ENCODE assay signal across 8 cellular contexts in the genomic region with DNA sequence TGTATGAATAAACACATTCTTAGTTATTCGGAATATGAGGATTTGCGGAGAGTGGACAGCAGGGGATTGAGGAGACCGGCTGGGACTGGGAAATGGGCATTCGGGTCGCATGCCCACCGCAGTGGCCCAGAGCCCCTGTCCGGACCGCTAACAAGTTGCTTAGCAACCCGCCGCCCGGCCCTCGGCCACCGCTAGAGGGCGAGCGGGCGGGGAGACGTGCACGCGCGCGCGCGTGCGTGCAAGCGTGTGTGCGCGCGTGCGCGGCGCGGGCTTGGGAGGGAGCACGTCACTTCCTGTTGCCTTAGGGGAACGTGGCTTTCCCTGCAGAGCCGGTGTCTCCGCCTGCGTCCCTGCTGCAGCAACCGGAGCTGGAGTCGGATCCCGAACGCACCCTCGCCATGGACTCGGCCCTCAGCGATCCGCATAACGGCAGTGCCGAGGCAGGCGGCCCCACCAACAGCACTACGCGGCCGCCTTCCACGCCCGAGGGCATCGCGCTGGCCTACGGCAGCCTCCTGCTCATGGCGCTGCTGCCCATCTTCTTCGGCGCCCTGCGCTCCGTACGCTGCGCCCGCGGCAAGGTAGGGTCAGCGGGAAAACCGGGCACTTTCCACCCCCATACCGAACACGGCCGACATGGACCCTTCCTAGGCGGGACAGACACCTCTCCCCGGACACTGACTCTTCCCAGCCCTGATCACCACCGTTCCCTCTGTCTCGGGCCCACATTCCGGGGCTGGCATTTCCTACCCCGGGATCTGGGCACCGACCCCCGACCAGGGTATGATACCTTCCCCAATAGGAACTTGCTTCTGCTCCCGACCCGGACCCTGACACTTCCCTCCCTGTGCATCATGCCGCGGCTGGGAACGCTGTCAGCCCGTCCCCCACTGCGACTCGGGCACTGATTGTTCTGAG. TPM values are rescaled to one million over a fixed set of nuclear protein-coding genes. Genes with fewer than 3 reads are reported as not detected.
DNase-seq lines count a peak whose midpoint lies in the region; TF ChIP-seq lines count a peak whose summit lies in the region.

HM13 (plus strand) TSS at position 289 of the 918 bp plus-strand sequence; CDS start at position 399, 110 bp downstream.

- intact Hi-C loops in stomach (cut with DNase I; ENCODE audit: low total_unique reads), result no loop called here

- peak; percentile 92 for DNase-seq in EL
- DNase-seq in GM23248, result peak; percentile 98
- DNase-seq in LHCN-M2 (ENCODE audit: low read depth), result peak; percentile 89
- DNase-seq in RWPE1 (ENCODE audit: low spot score), result peak; percentile 99
- DNase-seq in activated effector memory CD4-positive, alpha-beta T cell treated with Interleukin-2 at 50 U/mL for 16 hours, result peak; percentile 84
- peak; percentile 86 for DNase-seq in fibroblast of the conjunctiva (ENCODE audit: low read depth)
- DNase-seq in stomach, result peak; percentile 94

- H3K27me3 ChIP-seq in GM23248 (replicated peaks; ENCODE audit: insufficient read depth), result no peaks in the 10 kb centered on the region
- H3K27me3 ChIP-seq in neural cell (ENCODE audit: insufficient read depth, low read depth, low read length), result no peaks in the 10 kb centered on the region
- no peaks in the 10 kb centered on the region for H3K27me3 ChIP-seq in stomach

- H2AFZ ChIP-seq in GM23248 (peak within 1 kb of the TSS; percentile 88), neural cell (ENCODE audit: low read depth, low read length) (peak within 1 kb of the TSS; percentile 73)

- H3K4me2 ChIP-seq in GM23248 (ENCODE audit: unreplicated experiment) (peak within 1 kb of the TSS; percentile 97), neural cell (ENCODE audit: low read length) (peak within 1 kb of the TSS; percentile 93)

- peak; percentile 100 for TF ChIP-seq CTCF in RWPE1 (conservative IDR thresholded peaks at IDR 0.05; ENCODE audit: low read depth)
- peak; percentile 100 for TF ChIP-seq CTCF in neural cell (IDR thresholded peaks at IDR 0.05; ENCODE audit: poor library complexity, severe bottlenecking)
- peak in 5 of 7 experiments; percentile 73 to 98 (median 97) for TF ChIP-seq CTCF in stomach (IDR thresholded peaks at IDR 0.05)

- H3K27ac ChIP-seq in GM23248, result peak within 1 kb of the TSS; percentile 79
- peak within 1 kb of the TSS; percentile 75 for H3K27ac ChIP-seq in RWPE1
- peak within 1 kb of the TSS; percentile 72 for H3K27ac ChIP-seq in neural cell (ENCODE audit: low read length)
- peak within 1 kb of the TSS; percentile 88 to 93 (median 90) for H3K27ac ChIP-seq in stomach

- peaks cover 11% of the 10 kb centered on the region; the same call in 1 of the 2 replicates for H3F3A ChIP-seq in GM23248 (ENCODE audit: insufficient read depth)
- no peaks in the 10 kb centered on the region for H3F3A ChIP-seq in neural cell (ENCODE audit: insufficient read depth, low read length, poor library complexity, severe bottlenecking)

- TF ChIP-seq EP300 in neural cell (conservative IDR thresholded peaks at IDR 0.05; ENCODE audit: poor library complexity, severe bottlenecking), result peak; percentile 83
- TF ChIP-seq EP300 in stomach (IDR thresholded peaks at IDR 0.05), result no peak

- WGBS in GM23248 (ENCODE audit: low coverage in 1 of 2, low lambda C conversion rate in 2 of 2, missing lambda C conversion rate in 2 of 2), 2 experiments, result 1 to 2% methylated on average over 58 to 71 of the region's 86 CpGs
- WGBS in stomach, 5 donors, result 0 to 1% (median 0%) methylated on average over 31 to 86 of the region's 86 CpGs

- in situ Hi-C loops in GM23248 (cut with MboI), result no loop called here

- POLR2A ChIA-PET in RWPE1 (lab: Yijun Ruan, JAX; ENCODE audit: low non-redundant PET), result no interaction called here

- H3K4me1 ChIP-seq in GM23248 (ENCODE audit: insufficient read depth), result peaks cover 25% of the 10 kb centered on the region
- peaks cover 31 to 51% (median 46%) of the 10 kb centered on the region in 4 donors for H3K4me1 ChIP-seq in stomach

- H3K79me2 ChIP-seq in GM23248 (ENCODE audit: insufficient read depth) (peaks cover 51% of the 10 kb centered on the region), neural cell (replicated peaks; ENCODE audit: insufficient read depth, low read length) (peaks cover 36% of the 10 kb centered on the region)

- peak in 1 of 4 donors; percentile 78 for TF ChIP-seq POLR2A in stomach (IDR thresholded peaks at IDR 0.05)

- H3K4me3 ChIP-seq in GM23248, result peak within 1 kb of the TSS; percentile 96
- H3K4me3 ChIP-seq in neural cell (ENCODE audit: low read length), result peak within 1 kb of the TSS; percentile 73
- H3K4me3 ChIP-seq in stomach, result peak within 1 kb of the TSS; percentile 86 to 97 (median 92)

- peaks cover 17% of the 10 kb centered on the region; the same call in 1 of the 2 replicates for H4K20me1 ChIP-seq in GM23248 (ENCODE audit: insufficient read depth)
- no peaks in the 10 kb centered on the region for H4K20me1 ChIP-seq in neural cell (ENCODE audit: insufficient read depth)

- H3K9me3 ChIP-seq in GM23248 (ENCODE audit: low read depth) (no peaks in the 10 kb centered on the region), neural cell (ENCODE audit: low read length) (no peaks in the 10 kb centered on the region), stomach (no peaks in the 10 kb centered on the region)

- CTCF ChIA-PET in RWPE1 (lab: Yijun Ruan, JAX), result interaction anchor here (0.6 to 3.0 kb wide), 10 partner anchors 8 to 326 kb away, joined by 3 to 23 read pairs (median 3); a partner anchor contains a TSS

- H3K9ac ChIP-seq in GM23248 (peak within 1 kb of the TSS; percentile 97), neural cell (ENCODE audit: low read length) (peak within 1 kb of the TSS; percentile 86)

- peak; percentile 63 for TF ChIP-seq RAD21 in neural cell (conservative IDR thresholded peaks at IDR 0.05)

- H3K36me3 ChIP-seq in GM23248 (ENCODE audit: low read depth) (no peaks in the 10 kb centered on the region), neural cell (ENCODE audit: insufficient read depth, low read length) (no peaks in the 10 kb centered on the region), stomach (peaks cover 0 to 26% (median 16%) of the 10 kb centered on the region in 4 donors)

- H3K9me2 ChIP-seq in GM23248 (ENCODE audit: insufficient read depth) (no peaks in the 10 kb centered on the region), neural cell (ENCODE audit: insufficient read depth, low read length) (no peaks in the 10 kb centered on the region)

TF ChIP-seq in neural cell, 6 proteins besides CTCF, POLR2A, EP300 and RAD21:
- TF ChIP-seq EZH2 (IDR thresholded peaks at IDR 0.05; ENCODE audit: borderline replicate concordance, insufficient read depth, low read length, poor library complexity, severe bottlenecking) (no peak), SMC3 (conservative IDR thresholded peaks at IDR 0.05; ENCODE audit: poor library complexity) (peak; percentile 77), MXI1 (conservative IDR thresholded peaks at IDR 0.05; ENCODE audit: poor library complexity, severe bottlenecking) (peak; percentile 99), REST (IDR thresholded peaks at IDR 0.05; ENCODE audit: borderline replicate concordance) (peak; percentile 83), POLR2AphosphoS5 (IDR thresholded peaks at IDR 0.05) (peak; percentile 98), TAF1 (IDR thresholded peaks at IDR 0.05; ENCODE audit: low read depth) (peak; percentile 70)

RNA-seq across cellular contexts. Expression of gene HM13, which starts in this region (rescaled TPM):
- 110 and 117 TPM in 2 replicates for total RNA-seq in GM23248 (2014; rRNA removed; shearing (Covaris generic))
- polyA plus RNA-seq in GM23248 (2016; fragmentation: Nextera tagmentation; extraction: Ambion mirVana) (424 and 434 TPM in 2 replicates), neural cell (93.1 and 95.4 TPM in 2 replicates), stomach (100 to 1,000 TPM; 119 to 181 (median 165) TPM)
- total RNA-seq in LHCN-M2 (2014; rRNA removed) (66.4 and 105 TPM in 2 replicates), stomach (100 to 1,000 TPM in 1 of 5 donors, 10 to 100 TPM in 4; 10.7 to 103 (median 56.9) TPM)
- polyA plus RNA-seq in LHCN-M2 (2012), result 192 TPM
- polyA minus RNA-seq in neural cell, result 86.9 and 93.4 TPM in 2 replicates

Comparison
In these comparisons a context has a peak if more than half of its experiments do, and no peak if none do; other contexts are left out.
1. Peak in every context shown above with its lines: DNase-seq, H3K4me3 ChIP-seq and H3K27ac ChIP-seq.